ENCODE assay signal across 17 cellular contexts in the genomic region with DNA sequence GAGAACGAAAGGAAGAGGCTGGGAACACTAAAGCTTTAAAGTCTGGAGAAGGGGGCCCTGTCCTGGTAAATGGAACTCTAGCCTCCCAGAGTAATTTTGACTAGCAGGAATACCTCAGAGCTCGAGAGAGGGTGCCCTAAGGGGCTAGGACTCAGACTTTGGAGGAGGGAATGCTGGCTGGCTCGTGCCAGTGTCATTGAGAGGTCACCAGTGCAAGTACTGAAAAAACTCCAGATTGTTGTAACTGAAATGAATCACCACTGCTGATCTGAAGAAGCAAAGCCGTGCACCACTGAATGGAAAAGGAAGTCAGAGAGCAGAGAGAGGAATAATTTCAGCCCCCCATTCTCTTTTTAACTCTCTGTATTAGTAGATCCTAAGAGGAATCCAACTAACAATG.
DNase-seq lines count a peak whose midpoint lies in the region; ATAC-seq and TF ChIP-seq lines count a peak whose summit lies in the region.
"Had no signal": no experiment of that assay in that cellular context is flagged by ENCODE, and none has a peak within 500 bp of the region (broad histone marks: within the 10 kb centered on the region; RNA-seq: fewer than 3 reads in every experiment).

No MANE protein-coding gene starts in this region.

- H3K9me3 ChIP-seq in fibroblast of lung (ENCODE audit: control insufficient read depth, insufficient read depth, low read depth, low read length) (no peaks in the 10 kb centered on the region), osteoblast (ENCODE audit: low read depth, low read length) (no peaks in the 10 kb centered on the region), endodermal cell (ENCODE audit: control insufficient read depth, low read length) (no peaks in the 10 kb centered on the region)

- POLR2A ChIA-PET in activated CD4-positive, alpha-beta T cell treated with anti-CD3 and anti-CD28 coated beads for 36 hours (lab: Charles Lee), result no interaction called here

- no peaks in the 10 kb centered on the region for H4K20me1 ChIP-seq in fibroblast of lung (ENCODE audit: control insufficient read depth, extremely low read depth, insufficient read depth, low read length)
- H4K20me1 ChIP-seq in osteoblast (ENCODE audit: insufficient read depth, low read length), result no peaks in the 10 kb centered on the region

- H3K4me1 Mint-ChIP-seq in activated CD4-positive, alpha-beta T cell treated with anti-CD3 and anti-CD28 coated beads for 36 hours, result no peaks in the 10 kb centered on the region
- peaks cover 2% of the 10 kb centered on the region for H3K4me1 Mint-ChIP-seq in endodermal cell

- no peak overlapping the region for H3K27ac Mint-ChIP-seq in activated CD4-positive, alpha-beta T cell treated with anti-CD3 and anti-CD28 coated beads for 36 hours
- H3K27ac Mint-ChIP-seq in endodermal cell, result no peak overlapping the region
- H3K27ac Mint-ChIP-seq: CD4-positive, alpha-beta T cell had no signal

- TF ChIP-seq CTCF in fibroblast of lung (conservative IDR thresholded peaks at IDR 0.05 in 1 of 2, IDR thresholded peaks at IDR 0.05 in 1 of 2; ENCODE audit: low read depth in 1 of 2, low read length in 2 of 2), result no peak
- TF ChIP-seq CTCF in osteoblast (IDR thresholded peaks at IDR 0.05; ENCODE audit: extremely low read depth, low read depth, low read length), result no peak
- TF ChIP-seq CTCF in endodermal cell (conservative IDR thresholded peaks at IDR 0.05), result no peak

- ATAC-seq in activated CD4-positive, alpha-beta T cell treated with anti-CD3 and anti-CD28 coated beads for 36 hours, result no peak
- ATAC-seq: psoas muscle; stimulated activated naive CD8-positive, alpha-beta T cell treated with anti-CD3 and anti-CD28 coated beads, Interleukin-15, Interleukin-2, amounts not matched to agents 100 U/mL and 50 U/mL, for 24 hours had no signal

- H3K4me3 ChIP-seq in fibroblast of lung (replicated peaks in 1 of 4; ENCODE audit: control extremely low read depth in 1 of 4, insufficient read depth in 1 of 4, low read depth in 3 of 4, low read length in 4 of 4), result no peak overlapping the region
- no peak overlapping the region for H3K4me3 ChIP-seq in osteoblast (ENCODE audit: insufficient read depth, low read length)
- no peak overlapping the region for H3K4me3 ChIP-seq in endodermal cell (ENCODE audit: low read length)
- H3K4me3 ChIP-seq: adrenal gland, psoas muscle had no signal

- H3K27me3 Mint-ChIP-seq in activated CD4-positive, alpha-beta T cell treated with anti-CD3 and anti-CD28 coated beads for 36 hours, result no peaks in the 10 kb centered on the region
- no peaks in the 10 kb centered on the region for H3K27me3 Mint-ChIP-seq in endodermal cell (ENCODE audit: insufficient read depth)
- H3K27me3 Mint-ChIP-seq: CD4-positive, alpha-beta T cell had no signal

- H3K79me2 ChIP-seq in fibroblast of lung (ENCODE audit: control insufficient read depth, insufficient read depth, low read length) (no peaks in the 10 kb centered on the region), osteoblast (ENCODE audit: insufficient read depth, low read length) (no peaks in the 10 kb centered on the region)

- DNase-seq in ELF-1 (ENCODE audit: low read depth, low spot score), result peak; percentile 81
- DNase-seq in NCI-H69 (lab: John Stamatoyannopoulos, UW), result peak; percentile 11
- DNase-seq in fibroblast of lung (ENCODE audit: low read depth in 2 of 2), result peak; percentile 35 to 48
- peak; percentile 41 for DNase-seq in osteoblast (ENCODE audit: insufficient read length, low spot score, missing footprints)
- DNase-seq in activated CD4-positive, alpha-beta T cell treated with anti-CD3 and anti-CD28 coated beads for 36 hours, result no peak
- no peak for DNase-seq in occipital lobe (lab: John Stamatoyannopoulos, UW)
- no peak for DNase-seq in NCI-H446 treated with DMSO at 0.1 percent for 48 hours (lab: John Stamatoyannopoulos, UW)
- no peak for DNase-seq in endodermal cell
- DNase-seq: adrenal gland; CD4-positive, alpha-beta T cell; NCI-H1436; NCI-H82; psoas muscle; SHP77; stimulated activated CD4-positive, alpha-beta T cell treated with anti-CD3 and anti-CD28 coated beads, Interleukin-4, amount 100 ng/mL, for 24 hours; stimulated activated naive CD8-positive, alpha-beta T cell treated with anti-CD3 and anti-CD28 coated beads, Interleukin-15, Interleukin-2, amounts not matched to agents 100 U/mL and 50 U/mL, for 24 hours; WERI-Rb-1 had no signal

- H3K9ac ChIP-seq in fibroblast of lung (ENCODE audit: insufficient read depth, low read length), result no peak overlapping the region
- H3K9ac ChIP-seq in endodermal cell (ENCODE audit: extremely low read depth, low read length, poor library complexity, severe bottlenecking), result no peak overlapping the region

- H2AFZ ChIP-seq in fibroblast of lung (ENCODE audit: low read length), result peak overlapping the region; percentile 34
- peak overlapping the region; percentile 27 for H2AFZ ChIP-seq in osteoblast (ENCODE audit: low read length)

- no peaks in the 10 kb centered on the region for H3K36me3 Mint-ChIP-seq in activated CD4-positive, alpha-beta T cell treated with anti-CD3 and anti-CD28 coated beads for 36 hours (ENCODE audit: low read depth)
- H3K36me3 Mint-ChIP-seq in endodermal cell (ENCODE audit: low read depth), result no peaks in the 10 kb centered on the region

- 81 to 86% methylated on average over 3 to 4 of the region's 4 CpGs for WGBS in endodermal cell (ENCODE audit: insufficient coverage in 1 of 2, insufficient read length in 1 of 2), 2 experiments

- H3K4me3 Mint-ChIP-seq in activated CD4-positive, alpha-beta T cell treated with anti-CD3 and anti-CD28 coated beads for 36 hours, result no peak overlapping the region
- no peak overlapping the region for H3K4me3 Mint-ChIP-seq in endodermal cell
- H3K4me3 Mint-ChIP-seq: CD4-positive, alpha-beta T cell had no signal

- H3K27ac ChIP-seq in fibroblast of lung (ENCODE audit: insufficient read depth, low read length) (no peak overlapping the region), osteoblast (ENCODE audit: low read depth, low read length) (no peak overlapping the region), endodermal cell (ENCODE audit: low read depth, low read length) (no peak overlapping the region)
- H3K27ac ChIP-seq: adrenal gland, psoas muscle, WERI-Rb-1 had no signal

- no peaks in the 10 kb centered on the region for H3K9me3 Mint-ChIP-seq in activated CD4-positive, alpha-beta T cell treated with anti-CD3 and anti-CD28 coated beads for 36 hours (ENCODE audit: low read depth)
- H3K9me3 Mint-ChIP-seq in endodermal cell, result no peaks in the 10 kb centered on the region

- intact Hi-C loops in activated CD4-positive, alpha-beta T cell treated with anti-CD3 and anti-CD28 coated beads for 36 hours (cut with DNase I, micrococcal nuclease), result no loop called here

- H3K36me3 ChIP-seq in fibroblast of lung (ENCODE audit: control insufficient read depth, insufficient read depth, low read length), result no peaks in the 10 kb centered on the region
- no peaks in the 10 kb centered on the region for H3K36me3 ChIP-seq in osteoblast (ENCODE audit: insufficient read depth, low read length)
- no peaks in the 10 kb centered on the region for H3K36me3 ChIP-seq in endodermal cell (ENCODE audit: control insufficient read depth, insufficient read depth, low read length)
- H3K36me3 ChIP-seq: adrenal gland, WERI-Rb-1 had no signal

- CTCF ChIA-PET in activated CD4-positive, alpha-beta T cell treated with anti-CD3 and anti-CD28 coated beads for 36 hours (lab: Charles Lee), result no interaction called here

- no peaks in the 10 kb centered on the region for H3K27me3 ChIP-seq in fibroblast of lung (ENCODE audit: control insufficient read depth, insufficient read depth, low read length)
- H3K27me3 ChIP-seq in osteoblast (ENCODE audit: insufficient read depth, low read length), result no peaks in the 10 kb centered on the region
- no peaks in the 10 kb centered on the region for H3K27me3 ChIP-seq in endodermal cell (ENCODE audit: control insufficient read depth, insufficient read depth, low read length, poor library complexity, severe bottlenecking)
- H3K27me3 ChIP-seq: adrenal gland had no signal

- no peak overlapping the region for H3K4me2 ChIP-seq in fibroblast of lung (ENCODE audit: extremely low read depth, insufficient read depth, low read length)
- peak overlapping the region; percentile 16 for H3K4me2 ChIP-seq in osteoblast (ENCODE audit: insufficient read depth, low read length)

- H3K4me1 ChIP-seq in fibroblast of lung (ENCODE audit: control insufficient read depth, extremely low read depth, insufficient read depth, low read length) (no peaks in the 10 kb centered on the region), osteoblast (ENCODE audit: insufficient read depth, low read length) (no peaks in the 10 kb centered on the region), endodermal cell (ENCODE audit: control insufficient read depth, insufficient read depth, low read length) (no peaks in the 10 kb centered on the region)
- H3K4me1 ChIP-seq: adrenal gland, psoas muscle had no signal

Comparison
In these comparisons a context has a peak if more than half of its experiments do, and no peak if none do; other contexts are left out.
1. DNase-seq: peak in ELF-1 (single experiment), NCI-H69 (single experiment), fibroblast of lung (2 of 2) and osteoblast (single experiment); none in activated CD4-positive, alpha-beta T cell treated with anti-CD3 and anti-CD28 coated beads for 36 hours (single experiment), occipital lobe (single experiment), NCI-H446 treated with DMSO at 0.1 percent for 48 hours (single experiment) and endodermal cell (single experiment).